ENCODE assay signal across 7 cellular contexts in the genomic region with DNA sequence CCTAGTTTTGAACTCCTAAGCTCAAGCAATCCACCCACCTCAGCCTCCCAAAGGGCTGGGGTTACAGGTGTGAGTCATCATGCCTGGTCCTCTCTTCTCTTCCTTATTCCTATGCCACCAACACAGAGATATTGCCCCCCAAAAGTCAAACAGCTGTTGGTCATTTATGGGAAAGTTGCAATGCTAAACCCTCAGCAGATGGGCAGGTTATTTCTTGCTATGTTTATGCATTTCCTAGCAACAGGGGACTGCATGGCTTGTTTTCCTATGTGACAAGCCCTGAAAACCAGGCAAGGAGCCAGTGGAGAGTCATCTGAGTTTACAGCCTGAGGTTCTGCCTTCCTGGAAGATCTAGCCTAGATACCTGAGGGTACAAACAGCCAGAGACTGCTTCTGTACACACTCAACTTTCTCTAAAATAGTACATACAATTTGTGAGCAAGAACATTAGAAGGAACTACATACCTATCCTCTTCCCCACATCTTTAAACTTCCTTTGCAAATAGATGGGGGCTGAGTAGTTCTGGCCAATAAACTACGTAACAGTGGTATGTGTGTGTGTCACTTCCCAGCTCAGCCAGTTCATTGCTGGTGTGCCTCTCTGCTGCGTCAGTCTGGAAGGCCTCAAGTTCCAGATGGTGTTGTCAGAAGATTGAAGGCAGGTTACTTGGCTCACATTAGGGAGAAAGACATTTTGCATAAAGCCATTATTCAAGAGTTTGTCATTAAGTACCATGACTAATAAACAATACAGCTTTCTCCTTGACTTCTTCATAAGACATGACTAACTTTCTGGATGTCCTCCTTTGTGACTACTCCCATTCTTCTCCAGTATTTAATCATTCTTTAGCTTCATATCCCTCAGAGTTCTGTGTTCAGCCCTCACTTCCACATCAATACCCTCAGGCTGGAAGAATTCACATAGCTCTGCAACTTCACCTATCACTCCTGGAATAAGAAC.
DNase-seq lines count a peak whose midpoint lies in the region; ATAC-seq and TF ChIP-seq lines count a peak whose summit lies in the region.

No MANE protein-coding gene starts in this region.

- no peaks in the 10 kb centered on the region for H3K79me2 ChIP-seq in HCT116 (ENCODE audit: insufficient read depth, low read length)
- no peaks in the 10 kb centered on the region for H3K79me2 ChIP-seq in Karpas-422 (ENCODE audit: low read length)

- H3K4me1 ChIP-seq in HCT116 (ENCODE audit: control insufficient read depth in 1 of 2, insufficient read depth in 2 of 2, low read length in 2 of 2) (peaks cover 28 to 75% of the 10 kb centered on the region in 2 experiments), SJCRH30 (peaks cover 15% of the 10 kb centered on the region), Karpas-422 (ENCODE audit: low read length) (no peaks in the 10 kb centered on the region)

- H2AFZ ChIP-seq in HCT116 (ENCODE audit: low read depth, low read length, poor library complexity, severe bottlenecking) (no peak overlapping the region), Karpas-422 (ENCODE audit: low read length) (no peak overlapping the region)

- DNase-seq in HCT116 (ENCODE audit: low read depth, low spot score) (peak; percentile 90), SJCRH30 (peak; percentile 57 to 72), fibroblast of the conjunctiva (ENCODE audit: low read depth) (peak; percentile 91), renal cortical epithelial cell (ENCODE audit: low read depth) (peak; percentile 100), SHP77 (lab: John Stamatoyannopoulos, UW) (no peak), Karpas-422 (no peak)
- no peak for DNase-seq in activated naive CD4-positive, alpha-beta T cell treated with anti-CD3 and anti-CD28 coated beads, Interleukin-2, amount 50 U/mL, for 16 hours

- H3K9me2 ChIP-seq in HCT116 (ENCODE audit: insufficient read depth) (no peaks in the 10 kb centered on the region), Karpas-422 (replicated peaks; ENCODE audit: insufficient read depth, low read length) (no peaks in the 10 kb centered on the region)

- RAD21 ChIA-PET in HCT116 (lab: Charles Lee; ENCODE audit: low non-redundant PET in 1 of 2, low total read pairs in 2 of 2, uncharacterized antibody in 2 of 2, unreplicated experiment in 2 of 2), result interaction anchor here in 1 of 2 experiments (0.5 kb wide), 1 partner anchor 41 kb away, joined by 5 read pairs; no protein-coding TSS in a partner anchor

- POLR2A ChIA-PET in HCT116 (lab: Charles Lee), result interaction anchor here (0.8 to 1.3 kb wide), 4 partner anchors 9 to 76 kb away, joined by 3 to 5 read pairs (median 3); a partner anchor contains a TSS

- ATAC-seq in HCT116, result peak; percentile 84

- TF ChIP-seq RAD21 in HCT116 (IDR thresholded peaks at IDR 0.05; ENCODE audit: low read depth), result peak; percentile 9; the same call in 1 of the 2 replicates

- intact Hi-C loops in HCT116 (cut with micrococcal nuclease), result loop anchor here (5.0 kb wide), 1 partner anchor 39 kb away; no protein-coding TSS in a partner anchor

- H3K4me3 ChIP-seq in HCT116 (replicated peaks in 1 of 2; ENCODE audit: low read depth in 1 of 2, low read length in 2 of 2) (peak overlapping the region in 1 of 2 experiments; percentile 20; a peak in 1 of 4 replicates), SJCRH30 (no peak overlapping the region), Karpas-422 (ENCODE audit: low read length) (no peak overlapping the region)

- H3K9me3 ChIP-seq in HCT116 (ENCODE audit: control insufficient read depth in 1 of 2, insufficient read depth in 1 of 2, low read depth in 1 of 2, low read length in 2 of 2) (no peaks in the 10 kb centered on the region), SJCRH30 (replicated peaks) (no peaks in the 10 kb centered on the region), Karpas-422 (ENCODE audit: low read length) (no peaks in the 10 kb centered on the region)

- H3K9ac ChIP-seq in HCT116 (ENCODE audit: low read length) (peak overlapping the region; percentile 60), Karpas-422 (ENCODE audit: low read length) (no peak overlapping the region)

- H3K27me3 ChIP-seq in HCT116 (ENCODE audit: insufficient read depth, low read length), result no peaks in the 10 kb centered on the region
- 0 out of 2 replicates have a peak, but pooled peaks cover under 1% of the 10 kb centered on the region for H3K27me3 ChIP-seq in SJCRH30
- no peaks in the 10 kb centered on the region for H3K27me3 ChIP-seq in Karpas-422 (ENCODE audit: low read length)

- TF ChIP-seq POLR2A in HCT116 (IDR thresholded peaks at IDR 0.05; ENCODE audit: borderline replicate concordance, extremely low read depth, insufficient read depth, insufficient read length), result no peak

- H3K4me2 ChIP-seq in HCT116 (ENCODE audit: low read length) (peak overlapping the region; percentile 70), Karpas-422 (ENCODE audit: low read depth, low read length, poor library complexity, severe bottlenecking) (no peak overlapping the region)

- peak overlapping the region; percentile 65 for H3K27ac ChIP-seq in HCT116 (ENCODE audit: low read depth, low read length)
- no peak overlapping the region for H3K27ac ChIP-seq in SJCRH30
- no peak overlapping the region for H3K27ac ChIP-seq in Karpas-422 (ENCODE audit: low read length)

- TSS peak; percentile 62 for BruUV-seq in HCT116 (replicated peaks; lab: Mats Ljungman, UMichigan)

- TF ChIP-seq CTCF in HCT116 (IDR thresholded peaks at IDR 0.05 in 2 of 3, conservative IDR thresholded peaks at IDR 0.05 in 1 of 3; ENCODE audit: borderline replicate concordance in 1 of 3, insufficient read depth in 1 of 3, low read depth in 2 of 3, low read length in 2 of 3), result no peak

- no peaks in the 10 kb centered on the region for H3K36me3 ChIP-seq in HCT116 (ENCODE audit: control insufficient read depth in 1 of 2, insufficient read depth in 2 of 2, low read length in 2 of 2)
- no peaks in the 10 kb centered on the region for H3K36me3 ChIP-seq in SJCRH30
- no peaks in the 10 kb centered on the region for H3K36me3 ChIP-seq in Karpas-422 (ENCODE audit: insufficient read depth, low read length)

- H4K20me1 ChIP-seq in HCT116 (ENCODE audit: insufficient read depth) (no peaks in the 10 kb centered on the region), Karpas-422 (ENCODE audit: insufficient read depth, low read depth, low read length) (no peaks in the 10 kb centered on the region)

- CTCF ChIA-PET in HCT116 (lab: Charles Lee), result interaction anchor here (0.7 to 1.5 kb wide), 4 partner anchors 9 to 79 kb away, joined by 3 to 4 read pairs (median 3); no protein-coding TSS in a partner anchor

TF ChIP-seq in HCT116, 20 proteins besides CTCF, POLR2A, EP300 and RAD21 (continues in another document):
- TF ChIP-seq, protein P1, sequence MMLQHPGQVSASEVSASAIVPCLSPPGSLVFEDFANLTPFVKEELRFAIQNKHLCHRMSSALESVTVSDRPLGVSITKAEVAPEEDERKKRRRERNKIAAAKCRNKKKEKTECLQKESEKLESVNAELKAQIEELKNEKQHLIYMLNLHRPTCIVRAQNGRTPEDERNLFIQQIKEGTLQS (IDR thresholded peaks at IDR 0.05), result no peak
- peak; percentile 87 for TF ChIP-seq CBX3 (IDR thresholded peaks at IDR 0.05; ENCODE audit: low read depth)
- TF ChIP-seq TCF7L2 (IDR thresholded peaks at IDR 0.05; ENCODE audit: borderline replicate concordance, extremely low read depth, insufficient read depth, insufficient read length), result no peak
- TF ChIP-seq YY1 (IDR thresholded peaks at IDR 0.05; ENCODE audit: extremely low read depth, insufficient replicate concordance, low read depth, low read length), result no peak
- TF ChIP-seq SRF (IDR thresholded peaks at IDR 0.05; ENCODE audit: low read depth), result peak; percentile 46; the same call in 1 of the 2 replicates
- TF ChIP-seq JUND (IDR thresholded peaks at IDR 0.05), result peak; percentile 33
- TF ChIP-seq SIN3A (IDR thresholded peaks at IDR 0.05; ENCODE audit: low read depth), result peak; percentile 82
- TF ChIP-seq SP1 (IDR thresholded peaks at IDR 0.05; ENCODE audit: low read depth), result peak; percentile 62
- TF ChIP-seq ZFX (IDR thresholded peaks at IDR 0.05), result no peak
- TF ChIP-seq, protein P2, sequence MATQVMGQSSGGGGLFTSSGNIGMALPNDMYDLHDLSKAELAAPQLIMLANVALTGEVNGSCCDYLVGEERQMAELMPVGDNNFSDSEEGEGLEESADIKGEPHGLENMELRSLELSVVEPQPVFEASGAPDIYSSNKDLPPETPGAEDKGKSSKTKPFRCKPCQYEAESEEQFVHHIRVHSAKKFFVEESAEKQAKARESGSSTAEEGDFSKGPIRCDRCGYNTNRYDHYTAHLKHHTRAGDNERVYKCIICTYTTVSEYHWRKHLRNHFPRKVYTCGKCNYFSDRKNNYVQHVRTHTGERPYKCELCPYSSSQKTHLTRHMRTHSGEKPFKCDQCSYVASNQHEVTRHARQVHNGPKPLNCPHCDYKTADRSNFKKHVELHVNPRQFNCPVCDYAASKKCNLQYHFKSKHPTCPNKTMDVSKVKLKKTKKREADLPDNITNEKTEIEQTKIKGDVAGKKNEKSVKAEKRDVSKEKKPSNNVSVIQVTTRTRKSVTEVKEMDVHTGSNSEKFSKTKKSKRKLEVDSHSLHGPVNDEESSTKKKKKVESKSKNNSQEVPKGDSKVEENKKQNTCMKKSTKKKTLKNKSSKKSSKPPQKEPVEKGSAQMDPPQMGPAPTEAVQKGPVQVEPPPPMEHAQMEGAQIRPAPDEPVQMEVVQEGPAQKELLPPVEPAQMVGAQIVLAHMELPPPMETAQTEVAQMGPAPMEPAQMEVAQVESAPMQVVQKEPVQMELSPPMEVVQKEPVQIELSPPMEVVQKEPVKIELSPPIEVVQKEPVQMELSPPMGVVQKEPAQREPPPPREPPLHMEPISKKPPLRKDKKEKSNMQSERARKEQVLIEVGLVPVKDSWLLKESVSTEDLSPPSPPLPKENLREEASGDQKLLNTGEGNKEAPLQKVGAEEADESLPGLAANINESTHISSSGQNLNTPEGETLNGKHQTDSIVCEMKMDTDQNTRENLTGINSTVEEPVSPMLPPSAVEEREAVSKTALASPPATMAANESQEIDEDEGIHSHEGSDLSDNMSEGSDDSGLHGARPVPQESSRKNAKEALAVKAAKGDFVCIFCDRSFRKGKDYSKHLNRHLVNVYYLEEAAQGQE (IDR thresholded peaks at IDR 0.05; ENCODE audit: low read depth), result no peak
- TF ChIP-seq EGR1 (IDR thresholded peaks at IDR 0.05; ENCODE audit: low read depth), result peak; percentile 36; the same call in 1 of the 2 replicates
- TF ChIP-seq CEBPB (IDR thresholded peaks at IDR 0.05; ENCODE audit: low read depth), result peak; percentile 66
- TF ChIP-seq EZH2 (IDR thresholded peaks at IDR 0.05), result no peak
- no peak for TF ChIP-seq ZNF274 (IDR thresholded peaks at IDR 0.05; ENCODE audit: low read depth, low read length)
- TF ChIP-seq, protein P3, sequence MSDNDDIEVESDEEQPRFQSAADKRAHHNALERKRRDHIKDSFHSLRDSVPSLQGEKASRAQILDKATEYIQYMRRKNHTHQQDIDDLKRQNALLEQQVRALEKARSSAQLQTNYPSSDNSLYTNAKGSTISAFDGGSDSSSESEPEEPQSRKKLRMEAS (IDR thresholded peaks at IDR 0.05), result peak; percentile 68; the same call in 1 of the 2 replicates
- no peak for TF ChIP-seq ELF1 (IDR thresholded peaks at IDR 0.05; ENCODE audit: borderline replicate concordance, low read depth)
- peak; percentile 38; the same call in 1 of the 2 replicates for TF ChIP-seq POLR2AphosphoS5 (IDR thresholded peaks at IDR 0.05; ENCODE audit: low read depth, low read length)

Comparison
In these comparisons a context has a peak if more than half of its experiments do, and no peak if none do; other contexts are left out.
1. DNase-seq: peak in HCT116 (single experiment), SJCRH30 (2 of 2), fibroblast of the conjunctiva (single experiment) and renal cortical epithelial cell (single experiment); none in SHP77 (0 of 2), activated naive CD4-positive, alpha-beta T cell treated with anti-CD3 and anti-CD28 coated beads, Interleukin-2, amount 50 U/mL, for 16 hours (single experiment) and Karpas-422 (single experiment).